ENCODE assay signal across 8 cellular contexts in genomic region chr11:64233913-64234839, GRCh38. TPM values are rescaled to one million over a fixed set of nuclear protein-coding genes. Genes with fewer than 3 reads are reported as not detected.
A peak's percentile ranks its signal among the peaks of the same experiment; 100 is the strongest.
DNase-seq lines count a peak whose midpoint lies in the region; TF ChIP-seq lines count a peak whose summit lies in the region.

Gene VEGFB (plus strand): TSS chr11:64234584. CDS start chr11:64234834, 250 bp downstream.

- no peak for TF ChIP-seq CTCF in GM20000 (IDR thresholded peaks at IDR 0.05; ENCODE audit: extremely low read depth, missing control alignments)

- H3K27ac ChIP-seq in BLaER1: peak within 1 kb of the TSS; percentile 76
- H3K27ac ChIP-seq in effector memory CD4-positive, alpha-beta T cell (ENCODE audit: insufficient read depth, low read length, poor library complexity, severe bottlenecking): peak within 1 kb of the TSS; percentile 60

- H3K36me3 Mint-ChIP-seq in activated CD4-positive, alpha-beta memory T cell treated with anti-CD3 and anti-CD28 coated beads, Interleukin-2, amount 10 ng/mL, durations not matched to agents 7 days and 5 days (ENCODE audit: low read depth): peaks cover 17% of the 10 kb centered on the region

- POLR2A ChIA-PET in activated CD4-positive, alpha-beta memory T cell treated with anti-CD3 and anti-CD28 coated beads, Interleukin-2, amount 10 ng/mL, durations not matched to agents 7 days and 5 days (lab: Charles Lee): interaction anchor here (0.5 to 6.7 kb wide), 8 partner anchors 8 to 49 kb away, joined by 3 to 49 read pairs (median 4); partner anchors contain the start of genes FERMT3, FKBP2, NUDT22 and STIP1
- POLR2A ChIA-PET in HEK293T (lab: Yijun Ruan, JAX): interaction anchor here (0.7 to 5.3 kb wide), 3 partner anchors 10 to 49 kb away, joined by 3 to 59 read pairs (median 4); partner anchors contain the start of genes FKBP2 and PPP1R14B

- peak within 1 kb of the TSS; percentile 99 for H3K4me2 ChIP-seq in BLaER1

- H3K4me1 Mint-ChIP-seq in activated CD4-positive, alpha-beta memory T cell treated with anti-CD3 and anti-CD28 coated beads, Interleukin-2, amount 10 ng/mL, durations not matched to agents 7 days and 5 days: peaks cover 45% of the 10 kb centered on the region

- DNase-seq in GM20000 (ENCODE audit: low spot score): peak; percentile 94
- DNase-seq in NCI-H1930 (lab: John Stamatoyannopoulos, UW): peak; percentile 33 to 65
- DNase-seq in activated CD4-positive, alpha-beta memory T cell treated with anti-CD3 and anti-CD28 coated beads, Interleukin-2, amount 10 ng/mL, durations not matched to agents 7 days and 5 days: peak; percentile 79
- DNase-seq in effector memory CD4-positive, alpha-beta T cell: peak; percentile 66 to 71 (median 66)
- DNase-seq in lung microvascular endothelial cell (ENCODE audit: low read depth in 2 of 2): peak; percentile 52 to 66
- peak; percentile 58 to 62 for DNase-seq in stimulated activated CD8-positive, alpha-beta memory T cell treated with anti-CD3 and anti-CD28 coated beads, Interleukin-15, amount 100 ng/mL, for 48 hours (ENCODE audit: low read depth in 2 of 2)
- no peak for DNase-seq in HEK293T (ENCODE audit: extremely low spot score)

- peaks cover 12% of the 10 kb centered on the region for H4K20me1 ChIP-seq in BLaER1

- H3K9me3 ChIP-seq in BLaER1: no peaks in the 10 kb centered on the region
- H3K9me3 ChIP-seq in effector memory CD4-positive, alpha-beta T cell (ENCODE audit: control insufficient read depth, low read length): no peaks in the 10 kb centered on the region

- H3K9ac ChIP-seq in BLaER1: peak within 1 kb of the TSS; percentile 77

- H3K4me1 ChIP-seq in BLaER1: peaks cover 81% of the 10 kb centered on the region
- peaks cover 32% of the 10 kb centered on the region for H3K4me1 ChIP-seq in effector memory CD4-positive, alpha-beta T cell (ENCODE audit: control insufficient read depth, insufficient read depth, low read length, poor library complexity, severe bottlenecking)

- no peaks in the 10 kb centered on the region for H3K27me3 ChIP-seq in BLaER1
- no peaks in the 10 kb centered on the region for H3K27me3 ChIP-seq in effector memory CD4-positive, alpha-beta T cell (replicated peaks; ENCODE audit: control insufficient read depth, insufficient read depth, low read length, poor library complexity, severe bottlenecking)

- H3K4me3 ChIP-seq in BLaER1: peak within 1 kb of the TSS; percentile 77
- H3K4me3 ChIP-seq in effector memory CD4-positive, alpha-beta T cell (ENCODE audit: insufficient read depth, low read depth, low read length, poor library complexity, severe bottlenecking): peak within 1 kb of the TSS; percentile 68

- H3K4me3 Mint-ChIP-seq in activated CD4-positive, alpha-beta memory T cell treated with anti-CD3 and anti-CD28 coated beads, Interleukin-2, amount 10 ng/mL, durations not matched to agents 7 days and 5 days: peak within 1 kb of the TSS; percentile 83

- CTCF ChIA-PET in activated CD4-positive, alpha-beta memory T cell treated with anti-CD3 and anti-CD28 coated beads, Interleukin-2, amount 10 ng/mL, durations not matched to agents 7 days and 5 days (lab: Charles Lee): interaction anchor here (2.0 kb wide), 1 partner anchor 16 kb away, joined by 5 read pairs; no protein-coding TSS in a partner anchor
- CTCF ChIA-PET in HEK293T (lab: Yijun Ruan, JAX): interaction anchor here (0.6 kb wide), 1 partner anchor 16 kb away, joined by 3 read pairs; no protein-coding TSS in a partner anchor

- H3K9me3 Mint-ChIP-seq in activated CD4-positive, alpha-beta memory T cell treated with anti-CD3 and anti-CD28 coated beads, Interleukin-2, amount 10 ng/mL, durations not matched to agents 7 days and 5 days: no peaks in the 10 kb centered on the region

- H3K27me3 Mint-ChIP-seq in activated CD4-positive, alpha-beta memory T cell treated with anti-CD3 and anti-CD28 coated beads, Interleukin-2, amount 10 ng/mL, durations not matched to agents 7 days and 5 days: no peaks in the 10 kb centered on the region

- peaks cover 26% of the 10 kb centered on the region for H3K36me3 ChIP-seq in BLaER1
- no peaks in the 10 kb centered on the region for H3K36me3 ChIP-seq in effector memory CD4-positive, alpha-beta T cell (ENCODE audit: control insufficient read depth, insufficient read depth, low read length)

- peak within 1 kb of the TSS; percentile 26 for H3K27ac Mint-ChIP-seq in activated CD4-positive, alpha-beta memory T cell treated with anti-CD3 and anti-CD28 coated beads, Interleukin-2, amount 10 ng/mL, durations not matched to agents 7 days and 5 days

TF ChIP-seq in HEK293T, 16 proteins besides CTCF, POLR2A, EP300 and RAD21:
- TF ChIP-seq SUZ12 (IDR thresholded peaks at IDR 0.05) (no peak), CTBP1 (IDR thresholded peaks at IDR 0.05; ENCODE audit: borderline replicate concordance) (no peak), TARDBP (IDR thresholded peaks at IDR 0.05) (no peak), SP1 (IDR thresholded peaks at IDR 0.05) (no peak), LEF1 (IDR thresholded peaks at IDR 0.05; ENCODE audit: borderline replicate concordance) (no peak), ZNF384 (IDR thresholded peaks at IDR 0.05) (no peak), FOXA1 (IDR thresholded peaks at IDR 0.05) (no peak), FOXM1 (IDR thresholded peaks at IDR 0.05; ENCODE audit: borderline replicate concordance) (no peak), HDGF (IDR thresholded peaks at IDR 0.05; ENCODE audit: borderline replicate concordance) (no peak), PKNOX1 (IDR thresholded peaks at IDR 0.05) (no peak)

RNA-seq across cellular contexts. Expression of gene VEGFB, which starts in this region (rescaled TPM):
- total RNA-seq in activated CD4-positive, alpha-beta memory T cell treated with anti-CD3 and anti-CD28 coated beads, Interleukin-2, amount 10 ng/mL, durations not matched to agents 7 days and 5 days: 10 to 100 TPM; 49.1 to 58.5 TPM
- total RNA-seq in lung microvascular endothelial cell: 13.3 and 22.4 TPM in 2 replicates
